1 cellular context compared by ENCODE assay signal in genomic region chr2:28117104-28117596, GRCh38.
TF ChIP-seq lines count a peak whose summit lies in the region.

No MANE protein-coding gene starts in this region.

TF ChIP-seq in HepG2, 621 proteins besides CTCF, POLR2A, EP300 and RAD21 (continued from another document and continues in another):
- TF ChIP-seq ZNF747 (CRISPR knock-in tag; IDR thresholded peaks at IDR 0.05; ENCODE audit: borderline replicate concordance) (no peak), GATAD2A (CRISPR knock-in tag; IDR thresholded peaks at IDR 0.05) (0 out of 2 replicates have a peak, but pooled peaks have one; percentile 27), CCAR2 (optimal IDR thresholded peaks at IDR 0.05; ENCODE audit: low read depth, low read length) (no peak), MYPOP (CRISPR knock-in tag; IDR thresholded peaks at IDR 0.05) (peak; percentile 28; the same call in 1 of the 2 replicates), IKZF1 (IDR thresholded peaks at IDR 0.05) (no peak), ZNF564 (CRISPR knock-in tag; IDR thresholded peaks at IDR 0.05) (no peak), PITX1 (CRISPR knock-in tag; IDR thresholded peaks at IDR 0.05) (no peak), FOXP4 (CRISPR knock-in tag; IDR thresholded peaks at IDR 0.05) (no peak), ZBTB8A (CRISPR knock-in tag; IDR thresholded peaks at IDR 0.05; ENCODE audit: borderline replicate concordance, low read depth) (no peak), ZBTB4 (CRISPR knock-in tag; IDR thresholded peaks at IDR 0.05; ENCODE audit: borderline replicate concordance) (no peak), ZNF703 (CRISPR knock-in tag; IDR thresholded peaks at IDR 0.05; ENCODE audit: borderline replicate concordance) (no peak), MTA3 (CRISPR knock-in tag; IDR thresholded peaks at IDR 0.05) (no peak), HMG20A (CRISPR knock-in tag; IDR thresholded peaks at IDR 0.05; ENCODE audit: borderline replicate concordance) (peak; percentile 28; the same call in 1 of the 2 replicates), THRA (CRISPR knock-in tag; IDR thresholded peaks at IDR 0.05; ENCODE audit: borderline replicate concordance) (peak; percentile 14; the same call in 1 of the 2 replicates), RXRB (CRISPR knock-in tag; IDR thresholded peaks at IDR 0.05; ENCODE audit: borderline replicate concordance) (peak; percentile 54; the same call in 1 of the 2 replicates), SAP130 (CRISPR knock-in tag; IDR thresholded peaks at IDR 0.05; ENCODE audit: low read depth) (peak; percentile 51; the same call in 1 of the 2 replicates), GFI1 (CRISPR knock-in tag; IDR thresholded peaks at IDR 0.05; ENCODE audit: borderline replicate concordance) (0 out of 2 replicates have a peak, but pooled peaks have one; percentile 35), ATF7-NPFF (CRISPR knock-in tag; IDR thresholded peaks at IDR 0.05; ENCODE audit: low read depth) (no peak), TBX3 (IDR thresholded peaks at IDR 0.05; ENCODE audit: borderline replicate concordance) (peak; percentile 76; the same call in 1 of the 2 replicates), ZNF775 (CRISPR knock-in tag; IDR thresholded peaks at IDR 0.05; ENCODE audit: borderline replicate concordance) (0 out of 2 replicates have a peak, but pooled peaks have one; percentile 26), ZNF720 (CRISPR knock-in tag; IDR thresholded peaks at IDR 0.05) (no peak), ARID3A (IDR thresholded peaks at IDR 0.05; ENCODE audit: low read depth, low read length) (peak; percentile 83), CHD4 (IDR thresholded peaks at IDR 0.05; ENCODE audit: borderline replicate concordance, low read length) (no peak), ZNF224 (CRISPR knock-in tag; IDR thresholded peaks at IDR 0.05) (no peak), ZNF44 (CRISPR knock-in tag; IDR thresholded peaks at IDR 0.05) (0 out of 2 replicates have a peak, but pooled peaks have one; percentile 30), POLR2G (IDR thresholded peaks at IDR 0.05; ENCODE audit: low read depth, low read length) (no peak)
- TF ChIP-seq, protein P1, sequence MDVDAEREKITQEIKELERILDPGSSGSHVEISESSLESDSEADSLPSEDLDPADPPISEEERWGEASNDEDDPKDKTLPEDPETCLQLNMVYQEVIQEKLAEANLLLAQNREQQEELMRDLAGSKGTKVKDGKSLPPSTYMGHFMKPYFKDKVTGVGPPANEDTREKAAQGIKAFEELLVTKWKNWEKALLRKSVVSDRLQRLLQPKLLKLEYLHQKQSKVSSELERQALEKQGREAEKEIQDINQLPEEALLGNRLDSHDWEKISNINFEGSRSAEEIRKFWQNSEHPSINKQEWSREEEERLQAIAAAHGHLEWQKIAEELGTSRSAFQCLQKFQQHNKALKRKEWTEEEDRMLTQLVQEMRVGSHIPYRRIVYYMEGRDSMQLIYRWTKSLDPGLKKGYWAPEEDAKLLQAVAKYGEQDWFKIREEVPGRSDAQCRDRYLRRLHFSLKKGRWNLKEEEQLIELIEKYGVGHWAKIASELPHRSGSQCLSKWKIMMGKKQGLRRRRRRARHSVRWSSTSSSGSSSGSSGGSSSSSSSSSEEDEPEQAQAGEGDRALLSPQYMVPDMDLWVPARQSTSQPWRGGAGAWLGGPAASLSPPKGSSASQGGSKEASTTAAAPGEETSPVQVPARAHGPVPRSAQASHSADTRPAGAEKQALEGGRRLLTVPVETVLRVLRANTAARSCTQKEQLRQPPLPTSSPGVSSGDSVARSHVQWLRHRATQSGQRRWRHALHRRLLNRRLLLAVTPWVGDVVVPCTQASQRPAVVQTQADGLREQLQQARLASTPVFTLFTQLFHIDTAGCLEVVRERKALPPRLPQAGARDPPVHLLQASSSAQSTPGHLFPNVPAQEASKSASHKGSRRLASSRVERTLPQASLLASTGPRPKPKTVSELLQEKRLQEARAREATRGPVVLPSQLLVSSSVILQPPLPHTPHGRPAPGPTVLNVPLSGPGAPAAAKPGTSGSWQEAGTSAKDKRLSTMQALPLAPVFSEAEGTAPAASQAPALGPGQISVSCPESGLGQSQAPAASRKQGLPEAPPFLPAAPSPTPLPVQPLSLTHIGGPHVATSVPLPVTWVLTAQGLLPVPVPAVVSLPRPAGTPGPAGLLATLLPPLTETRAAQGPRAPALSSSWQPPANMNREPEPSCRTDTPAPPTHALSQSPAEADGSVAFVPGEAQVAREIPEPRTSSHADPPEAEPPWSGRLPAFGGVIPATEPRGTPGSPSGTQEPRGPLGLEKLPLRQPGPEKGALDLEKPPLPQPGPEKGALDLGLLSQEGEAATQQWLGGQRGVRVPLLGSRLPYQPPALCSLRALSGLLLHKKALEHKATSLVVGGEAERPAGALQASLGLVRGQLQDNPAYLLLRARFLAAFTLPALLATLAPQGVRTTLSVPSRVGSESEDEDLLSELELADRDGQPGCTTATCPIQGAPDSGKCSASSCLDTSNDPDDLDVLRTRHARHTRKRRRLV (CRISPR knock-in tag; IDR thresholded peaks at IDR 0.05), result 0 out of 2 replicates have a peak, but pooled peaks have one; percentile 23
- TF ChIP-seq, protein P2, sequence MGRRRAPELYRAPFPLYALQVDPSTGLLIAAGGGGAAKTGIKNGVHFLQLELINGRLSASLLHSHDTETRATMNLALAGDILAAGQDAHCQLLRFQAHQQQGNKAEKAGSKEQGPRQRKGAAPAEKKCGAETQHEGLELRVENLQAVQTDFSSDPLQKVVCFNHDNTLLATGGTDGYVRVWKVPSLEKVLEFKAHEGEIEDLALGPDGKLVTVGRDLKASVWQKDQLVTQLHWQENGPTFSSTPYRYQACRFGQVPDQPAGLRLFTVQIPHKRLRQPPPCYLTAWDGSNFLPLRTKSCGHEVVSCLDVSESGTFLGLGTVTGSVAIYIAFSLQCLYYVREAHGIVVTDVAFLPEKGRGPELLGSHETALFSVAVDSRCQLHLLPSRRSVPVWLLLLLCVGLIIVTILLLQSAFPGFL (CRISPR knock-in tag; IDR thresholded peaks at IDR 0.05), result no peak
- TF ChIP-seq, protein P3, sequence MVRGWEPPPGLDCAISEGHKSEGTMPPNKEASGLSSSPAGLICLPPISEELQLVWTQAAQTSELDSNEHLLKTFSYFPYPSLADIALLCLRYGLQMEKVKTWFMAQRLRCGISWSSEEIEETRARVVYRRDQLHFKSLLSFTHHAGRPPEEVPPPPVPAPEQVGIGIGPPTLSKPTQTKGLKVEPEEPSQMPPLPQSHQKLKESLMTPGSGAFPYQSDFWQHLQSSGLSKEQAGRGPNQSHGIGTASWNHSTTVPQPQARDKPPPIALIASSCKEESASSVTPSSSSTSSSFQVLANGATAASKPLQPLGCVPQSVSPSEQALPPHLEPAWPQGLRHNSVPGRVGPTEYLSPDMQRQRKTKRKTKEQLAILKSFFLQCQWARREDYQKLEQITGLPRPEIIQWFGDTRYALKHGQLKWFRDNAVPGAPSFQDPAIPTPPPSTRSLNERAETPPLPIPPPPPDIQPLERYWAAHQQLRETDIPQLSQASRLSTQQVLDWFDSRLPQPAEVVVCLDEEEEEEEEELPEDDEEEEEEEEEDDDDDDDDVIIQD (CRISPR knock-in tag; IDR thresholded peaks at IDR 0.05; ENCODE audit: low read depth), result 0 out of 2 replicates have a peak, but pooled peaks have one; percentile 36
- TF ChIP-seq, protein P4, sequence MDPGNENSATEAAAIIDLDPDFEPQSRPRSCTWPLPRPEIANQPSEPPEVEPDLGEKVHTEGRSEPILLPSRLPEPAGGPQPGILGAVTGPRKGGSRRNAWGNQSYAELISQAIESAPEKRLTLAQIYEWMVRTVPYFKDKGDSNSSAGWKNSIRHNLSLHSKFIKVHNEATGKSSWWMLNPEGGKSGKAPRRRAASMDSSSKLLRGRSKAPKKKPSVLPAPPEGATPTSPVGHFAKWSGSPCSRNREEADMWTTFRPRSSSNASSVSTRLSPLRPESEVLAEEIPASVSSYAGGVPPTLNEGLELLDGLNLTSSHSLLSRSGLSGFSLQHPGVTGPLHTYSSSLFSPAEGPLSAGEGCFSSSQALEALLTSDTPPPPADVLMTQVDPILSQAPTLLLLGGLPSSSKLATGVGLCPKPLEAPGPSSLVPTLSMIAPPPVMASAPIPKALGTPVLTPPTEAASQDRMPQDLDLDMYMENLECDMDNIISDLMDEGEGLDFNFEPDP (CRISPR knock-in tag; conservative IDR thresholded peaks at IDR 0.05), result no peak
